Comparison of ENCODE assay signal across 8 cellular contexts in the genomic region with DNA sequence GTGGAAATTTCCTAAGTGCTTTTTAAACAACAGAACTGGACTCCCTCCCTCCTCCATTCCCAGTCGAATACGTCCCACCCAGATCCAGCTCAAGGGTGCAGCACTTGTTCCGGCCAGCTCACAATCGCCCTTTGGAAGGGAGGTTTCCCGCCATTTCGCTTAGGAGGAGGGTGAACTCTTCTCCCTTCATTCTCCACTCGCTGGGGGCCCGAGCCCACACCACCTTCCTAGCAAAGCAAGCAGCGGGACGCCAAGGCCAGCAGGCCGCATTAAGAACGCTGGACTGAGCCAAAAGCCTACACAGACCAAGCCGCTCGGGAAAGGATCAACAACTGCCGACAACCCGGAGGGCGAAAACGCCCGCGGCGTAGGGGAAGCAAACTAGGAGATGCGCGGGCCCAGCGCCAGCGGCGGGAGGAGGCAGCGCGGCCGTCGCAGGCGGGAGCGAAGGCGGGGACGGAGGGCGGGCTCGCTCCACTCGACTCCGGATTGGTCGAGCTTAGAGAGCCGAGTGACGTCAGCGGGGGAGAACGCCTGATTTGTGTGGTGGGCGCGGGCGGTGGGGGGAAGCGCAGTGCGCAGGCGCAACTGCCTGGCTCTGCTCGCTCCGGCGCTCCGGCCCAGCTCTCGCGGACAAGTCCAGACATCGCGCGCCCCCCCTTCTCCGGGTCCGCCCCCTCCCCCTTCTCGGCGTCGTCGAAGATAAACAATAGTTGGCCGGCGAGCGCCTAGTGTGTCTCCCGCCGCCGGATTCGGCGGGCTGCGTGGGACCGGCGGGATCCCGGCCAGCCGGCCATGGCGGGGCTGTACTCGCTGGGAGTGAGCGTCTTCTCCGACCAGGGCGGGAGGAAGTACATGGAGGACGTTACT. TPM values are rescaled to one million over a fixed set of nuclear protein-coding genes. Genes with fewer than 3 reads are reported as not detected.
DNase-seq lines count a peak whose midpoint lies in the region; ATAC-seq and TF ChIP-seq lines count a peak whose summit lies in the region.

A gene (plus strand): TSS at position 574 of the 870 bp plus-strand sequence. CDS start 222 bp downstream, at position 796.

- peak within 1 kb of the TSS; percentile 93 for H3K18ac ChIP-seq in trophoblast cell (ENCODE audit: low read length)

- H2AK5ac ChIP-seq in trophoblast cell (ENCODE audit: low read length): peak within 1 kb of the TSS; percentile 57

- no peaks in the 10 kb centered on the region for H3K27me3 Mint-ChIP-seq in T-cell

- CTCF ChIA-PET in T-cell (lab: Charles Lee): interaction anchor here (0.5 to 1.2 kb wide), 6 partner anchors 17 to 1281 kb away, joined by 3 to 4 read pairs (median 3); a partner anchor contains a TSS

- peaks cover 13% of the 10 kb centered on the region for H3K79me1 ChIP-seq in trophoblast cell (ENCODE audit: low read length)

- H3K14ac ChIP-seq in trophoblast cell (ENCODE audit: low read length): peak within 1 kb of the TSS; percentile 95

- no peaks in the 10 kb centered on the region for H3K9me3 Mint-ChIP-seq in T-cell

- H2BK5ac ChIP-seq in trophoblast cell (ENCODE audit: low read depth, low read length, poor library complexity): peak within 1 kb of the TSS; percentile 91

- peak within 1 kb of the TSS; percentile 67 for H2AFZ ChIP-seq in trophoblast cell (ENCODE audit: insufficient read depth, low read length, poor library complexity)

- no peaks in the 10 kb centered on the region for H3K36me3 ChIP-seq in trophoblast cell (ENCODE audit: control insufficient read depth in 1 of 2, insufficient read depth in 2 of 2, low read length in 2 of 2)
- H3K36me3 ChIP-seq in tibial nerve: no peaks in the 10 kb centered on the region

- intact Hi-C loops in cardiac septum (cut with DNase I): loop anchor here (2.0 to 5.0 kb wide), 2 partner anchors 75 to 77 kb away; a partner anchor contains a TSS

- DNase-seq in GM13977 (ENCODE audit: low spot score) (peak; percentile 99), NCI-H146 (lab: John Stamatoyannopoulos, UW) (peak; percentile 99), T-cell (peak; percentile 91 to 98 (median 96)), cardiac septum (ENCODE audit: low spot score) (peak; percentile 99), trophoblast cell (peak; percentile 99 to 100), tibial nerve (ENCODE audit: low spot score in 2 of 2) (peak; percentile 99)

- H3K27ac ChIP-seq in adipose tissue (ENCODE audit: low read depth, low read length) (peak within 1 kb of the TSS; percentile 89), trophoblast cell (ENCODE audit: low read depth, low read length) (peak within 1 kb of the TSS; percentile 98), tibial nerve (peak within 1 kb of the TSS; percentile 97 to 99 (median 99))

- H4K8ac ChIP-seq in trophoblast cell (ENCODE audit: low read depth, low read length): peak within 1 kb of the TSS; percentile 94

- H3K79me2 ChIP-seq in trophoblast cell (ENCODE audit: control insufficient read depth, insufficient read depth, low read length, poor library complexity): peaks cover 19% of the 10 kb centered on the region

- TF ChIP-seq POLR2A in tibial nerve (IDR thresholded peaks at IDR 0.05): peak; percentile 77 to 98

- TF ChIP-seq EP300 in tibial nerve (IDR thresholded peaks at IDR 0.05): peak; percentile 69 to 99

- peak within 1 kb of the TSS; percentile 96 for H4K91ac ChIP-seq in trophoblast cell (ENCODE audit: low read depth, low read length)

- H3K4me3 ChIP-seq in trophoblast cell (ENCODE audit: low read depth, low read length) (peak within 1 kb of the TSS; percentile 98), tibial nerve (peak within 1 kb of the TSS; percentile 81 to 97 (median 88))

- H3K27me3 ChIP-seq in trophoblast cell (ENCODE audit: insufficient read depth, low read length): no peaks in the 10 kb centered on the region
- no peaks in the 10 kb centered on the region for H3K27me3 ChIP-seq in tibial nerve

- H3K4me3 Mint-ChIP-seq in T-cell: peak within 1 kb of the TSS; percentile 94 to 98 (median 96)

- H3K4me1 ChIP-seq in trophoblast cell (ENCODE audit: control insufficient read depth in 1 of 2, insufficient read depth in 2 of 2, low read length in 2 of 2): no peaks in the 10 kb centered on the region
- peaks cover 0 to 37% (median 17%) of the 10 kb centered on the region in 4 donors for H3K4me1 ChIP-seq in tibial nerve

- peak within 1 kb of the TSS; percentile 59 for H3K4ac ChIP-seq in trophoblast cell (ENCODE audit: low read depth, low read length)

- POLR2A ChIA-PET in T-cell (lab: Charles Lee): interaction anchor here (0.6 to 1.6 kb wide), 3 partner anchors 20 to 208 kb away, joined by 3 to 8 read pairs (median 3); a partner anchor contains a TSS

- H2BK120ac ChIP-seq in trophoblast cell (ENCODE audit: insufficient read depth, low read length, poor library complexity): peak within 1 kb of the TSS; percentile 94

- peak within 1 kb of the TSS; percentile 98 for H3K4me2 ChIP-seq in trophoblast cell (ENCODE audit: low read length)

- ATAC-seq in HG02870 (IDR thresholded peaks at IDR 0.05; ENCODE audit: unreplicated experiment) (peak; percentile 91), T-cell (replicated peaks in 1 of 4) (peak; percentile 95 to 98 (median 96))

- TF ChIP-seq CTCF in GM13977 (IDR thresholded peaks at IDR 0.05; ENCODE audit: extremely low read depth, insufficient read depth, missing control alignments): no peak
- TF ChIP-seq CTCF in tibial nerve (IDR thresholded peaks at IDR 0.05): peak in 2 of 5 experiments; percentile 57 to 60

- peak within 1 kb of the TSS; percentile 19 for H2BK12ac ChIP-seq in trophoblast cell (ENCODE audit: low read length)

- peak within 1 kb of the TSS; percentile 99 for H3K9ac ChIP-seq in trophoblast cell (ENCODE audit: low read length)

- no peak within 1 kb of the TSS for H3K23ac ChIP-seq in trophoblast cell (ENCODE audit: low read length)

- H3K4me1 Mint-ChIP-seq in T-cell: peaks cover 43 to 48% (median 47%) of the 10 kb centered on the region in 3 donors

- peak within 1 kb of the TSS; percentile 96 to 98 for H3K27ac Mint-ChIP-seq in T-cell

- WGBS in adipose tissue, 3 donors: 0 to 1% (median 1%) methylated on average over 70 to 83 of the region's 83 CpGs
- WGBS in trophoblast cell (ENCODE audit: extremely low coverage, insufficient coverage, insufficient read length): no CpG with 5 or more reads among the region's 83 CpGs
- 1% methylated on average over 41 to 56 of the region's 83 CpGs for WGBS in tibial nerve, 2 donors

- H3K9me3 ChIP-seq in trophoblast cell (ENCODE audit: insufficient read depth, low read depth, low read length) (no peaks in the 10 kb centered on the region), tibial nerve (no peaks in the 10 kb centered on the region)

- peak within 1 kb of the TSS; percentile 71 for H4K12ac ChIP-seq in trophoblast cell (ENCODE audit: low read depth, low read length)

- in situ Hi-C loops in GM13977 (cut with MboI; ENCODE audit: low pct_unique_long_range_greater_than_20kb, low sequenced_read_pairs, unreplicated experiment): no loop called here

- peaks cover 5% of the 10 kb centered on the region for H3K36me3 Mint-ChIP-seq in T-cell

RNA-seq across cellular contexts. Expression of the gene that starts here (rescaled TPM):
- total RNA-seq in T-cell: 10 to 100 TPM; 17.0 to 22.5 (median 19.6) TPM
- polyA plus RNA-seq in adipose tissue: 1 to 10 TPM; 3.3 to 8.2 (median 7.0) TPM
- total RNA-seq in cardiac septum: 6.2 TPM
- 40.5 and 43.3 TPM in 2 replicates for polyA plus RNA-seq in trophoblast cell (2013)
- total RNA-seq in tibial nerve: 10 to 100 TPM; 14.9 to 25.9 (median 15.6) TPM

Comparison
In these comparisons a context has a peak if more than half of its experiments do, and no peak if none do; other contexts are left out.
1. Peak in every context shown above with its lines: DNase-seq, ATAC-seq, H3K4me3 ChIP-seq and H3K27ac ChIP-seq.